Comparison of ENCODE assay signal across 26 cellular contexts in the genomic region with DNA sequence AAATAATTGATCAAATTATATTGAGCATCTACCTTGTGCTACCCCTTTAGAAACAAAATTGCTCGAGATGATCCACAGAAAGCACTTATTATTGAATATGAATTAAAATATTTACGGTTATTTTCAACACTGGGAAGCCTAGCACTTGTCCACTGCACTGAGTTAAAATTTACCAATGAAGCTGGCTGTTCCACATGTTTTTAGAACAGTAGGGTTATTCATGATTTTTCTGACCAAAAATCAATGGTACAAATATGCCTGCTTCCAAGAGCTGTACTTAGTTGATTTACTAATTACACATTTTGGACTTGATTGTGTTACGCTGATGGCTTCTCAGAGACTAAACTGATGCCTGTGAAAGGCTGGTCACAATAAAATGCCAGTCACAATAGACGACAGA.
"Had no signal": no experiment of that assay in that cellular context is flagged by ENCODE, and none has a peak within 500 bp of the region (broad histone marks: within the 10 kb centered on the region; RNA-seq: fewer than 3 reads in every experiment).

No MANE protein-coding gene starts in this region.

- H3K27me3 Mint-ChIP-seq: naive thymus-derived CD4-positive, alpha-beta T cell; stimulated activated naive B cell treated with anti-CD40 and anti-IgM and Interleukin-4, amounts not matched to agents 10 μg/mL and 1 μg/mL and 100 μg/mL, for 72 hours; stimulated activated naive CD8-positive, alpha-beta T cell treated with anti-CD3 and anti-CD28 coated beads, Interleukin-15, Interleukin-2, amounts not matched to agents 100 ng/mL and 50 ng/mL, for 24 hours had no signal

- H3K27me3 ChIP-seq: neutrophil, ovary, right lobe of liver, sigmoid colon, stomach, thyroid gland, tibial nerve, upper lobe of left lung, vagina had no signal

- H3K4me1 ChIP-seq: right lobe of liver, sigmoid colon, stomach, tibial nerve, upper lobe of left lung, vagina had no signal

- ATAC-seq: naive thymus-derived CD4-positive, alpha-beta T cell; natural killer cell; psoas muscle; right cardiac atrium; right lobe of liver; stimulated activated effector memory CD8-positive, alpha-beta T cell treated with anti-CD3 and anti-CD28 coated beads, Interleukin-12 subunit alpha, Interleukin-12 subunit beta, amount 100 ng/mL, for 72 hours; stimulated activated naive B cell treated with anti-CD40 and anti-IgM and Interleukin-4, amounts not matched to agents 10 μg/mL and 1 μg/mL and 100 μg/mL, for 72 hours had no signal

- H3K4me1 Mint-ChIP-seq: naive thymus-derived CD4-positive, alpha-beta T cell; natural killer cell; nephron; stimulated activated effector memory CD8-positive, alpha-beta T cell treated with anti-CD3 and anti-CD28 coated beads, Interleukin-12 subunit alpha, Interleukin-12 subunit beta, amount 100 ng/mL, for 72 hours; stimulated activated naive B cell treated with anti-CD40 and anti-IgM and Interleukin-4, amounts not matched to agents 10 μg/mL and 1 μg/mL and 100 μg/mL, for 72 hours had no signal

- H3K9me3 ChIP-seq: neutrophil, ovary, psoas muscle, right lobe of liver, sigmoid colon, stomach, thoracic aorta, thyroid gland, tibial nerve, upper lobe of left lung, vagina had no signal

- DNase-seq: naive thymus-derived CD4-positive, alpha-beta T cell; natural killer cell; nucleus accumbens; ovary; psoas muscle; right cardiac atrium; right lobe of liver; sigmoid colon; small intestine; stimulated activated CD4-positive, alpha-beta T cell treated with anti-CD3 and anti-CD28 coated beads, Interleukin-15, amount 100 ng/mL, for 24 hours; stimulated activated CD4-positive, alpha-beta T cell treated with anti-CD3 and anti-CD28 coated beads, Interleukin-2, amount 100 ng/mL, for 24 hours; stimulated activated CD4-positive, alpha-beta T cell treated with anti-CD3 and anti-CD28 coated beads, Interleukin-2, amount 100 ng/mL, for 48 hours; stimulated activated CD4-positive, alpha-beta T cell treated with anti-CD3 and anti-CD28 coated beads, Interleukin-4, amount 100 ng/mL, for 24 hours; stimulated activated naive B cell treated with anti-CD40 and anti-IgM and Interleukin-4, amounts not matched to agents 10 μg/mL and 1 μg/mL and 100 μg/mL, for 72 hours; stimulated activated naive CD4-positive, alpha-beta T cell treated with Interleukin-2 at 50 U/mL for 16 hours; stomach; thyroid gland; trophoblast cell; upper lobe of left lung had no signal

- H3K36me3 ChIP-seq: ovary had no signal

- H3K9me3 Mint-ChIP-seq: natural killer cell; nephron; stimulated activated effector memory CD8-positive, alpha-beta T cell treated with anti-CD3 and anti-CD28 coated beads, Interleukin-12 subunit alpha, Interleukin-12 subunit beta, amount 100 ng/mL, for 72 hours; stimulated activated naive B cell treated with anti-CD40 and anti-IgM and Interleukin-4, amounts not matched to agents 10 μg/mL and 1 μg/mL and 100 μg/mL, for 72 hours; stimulated activated naive CD8-positive, alpha-beta T cell treated with anti-CD3 and anti-CD28 coated beads, Interleukin-15, Interleukin-2, amounts not matched to agents 100 ng/mL and 50 ng/mL, for 24 hours had no signal

- H3K27ac Mint-ChIP-seq: naive thymus-derived CD4-positive, alpha-beta T cell; natural killer cell; nephron; stimulated activated effector memory CD8-positive, alpha-beta T cell treated with anti-CD3 and anti-CD28 coated beads, Interleukin-12 subunit alpha, Interleukin-12 subunit beta, amount 100 ng/mL, for 72 hours; stimulated activated naive B cell treated with anti-CD40 and anti-IgM and Interleukin-4, amounts not matched to agents 10 μg/mL and 1 μg/mL and 100 μg/mL, for 72 hours; stimulated activated naive CD8-positive, alpha-beta T cell treated with anti-CD3 and anti-CD28 coated beads, Interleukin-15, Interleukin-2, amounts not matched to agents 100 ng/mL and 50 ng/mL, for 24 hours had no signal

- H3K27ac ChIP-seq: neutrophil, ovary, psoas muscle, right lobe of liver, sigmoid colon, stomach, thoracic aorta, thyroid gland, tibial nerve, upper lobe of left lung, vagina had no signal

- H3K4me3 Mint-ChIP-seq: naive thymus-derived CD4-positive, alpha-beta T cell; natural killer cell; nephron; stimulated activated effector memory CD8-positive, alpha-beta T cell treated with anti-CD3 and anti-CD28 coated beads, Interleukin-12 subunit alpha, Interleukin-12 subunit beta, amount 100 ng/mL, for 72 hours; stimulated activated naive B cell treated with anti-CD40 and anti-IgM and Interleukin-4, amounts not matched to agents 10 μg/mL and 1 μg/mL and 100 μg/mL, for 72 hours; stimulated activated naive CD8-positive, alpha-beta T cell treated with anti-CD3 and anti-CD28 coated beads, Interleukin-15, Interleukin-2, amounts not matched to agents 100 ng/mL and 50 ng/mL, for 24 hours had no signal

- H3K4me3 ChIP-seq: ovary, psoas muscle, right lobe of liver, sigmoid colon, stomach, thoracic aorta, thyroid gland, tibial nerve, upper lobe of left lung, vagina had no signal
